17 cellular contexts compared by ENCODE assay signal in genomic region chr5:37991267-37991902, GRCh38.
"Had no signal": no experiment of that assay in that cellular context is flagged by ENCODE, and none has a peak within 500 bp of the region (broad histone marks: within the 10 kb centered on the region; RNA-seq: fewer than 3 reads in every experiment).

No MANE protein-coding gene starts in this region.

- H3K36me3 ChIP-seq: sigmoid colon, thoracic aorta had no signal

- H3K9me3 ChIP-seq: sigmoid colon, thoracic aorta had no signal

- ATAC-seq: esophagus mucosa had no signal

- H3K36me3 Mint-ChIP-seq: activated naive CD4-positive, alpha-beta T cell treated with anti-CD3 and anti-CD28 coated beads, Interleukin-2, amount 50 U/mL, for 24 hours; brain had no signal

- H3K4me3 ChIP-seq: sigmoid colon, thoracic aorta had no signal

- H3K27ac Mint-ChIP-seq: activated naive CD4-positive, alpha-beta T cell treated with anti-CD3 and anti-CD28 coated beads, Interleukin-2, amount 50 U/mL, for 24 hours; activated T-cell treated with anti-CD3 and anti-CD28 coated beads, Interleukin-2, amount 50 U/mL, for 24 hours; progenitor cell of endocrine pancreas; stimulated activated naive CD8-positive, alpha-beta T cell treated with anti-CD3 and anti-CD28 coated beads, Interleukin-15, Interleukin-2, amounts not matched to agents 100 ng/mL and 50 ng/mL, for 24 hours; T-helper 1 cell treated with Interleukin-12 subunit alpha and Interleukin-12 subunit beta and Interleukin-4 antibody, amounts not matched to agents 30 μg/mL and 1 μg/mL, for 36 hours had no signal

- H3K9me3 Mint-ChIP-seq: activated naive CD4-positive, alpha-beta T cell treated with anti-CD3 and anti-CD28 coated beads, Interleukin-2, amount 50 U/mL, for 24 hours; activated T-cell treated with anti-CD3 and anti-CD28 coated beads, Interleukin-2, amount 50 U/mL, for 24 hours; brain; stimulated activated naive CD8-positive, alpha-beta T cell treated with anti-CD3 and anti-CD28 coated beads, Interleukin-15, Interleukin-2, amounts not matched to agents 100 ng/mL and 50 ng/mL, for 24 hours; T-helper 1 cell treated with Interleukin-12 subunit alpha and Interleukin-12 subunit beta and Interleukin-4 antibody, amounts not matched to agents 30 μg/mL and 1 μg/mL, for 36 hours had no signal

- H3K27ac ChIP-seq: thoracic aorta had no signal

- H3K27me3 Mint-ChIP-seq: activated T-cell treated with anti-CD3 and anti-CD28 coated beads, Interleukin-2, amount 50 U/mL, for 24 hours; progenitor cell of endocrine pancreas; stimulated activated naive CD8-positive, alpha-beta T cell treated with anti-CD3 and anti-CD28 coated beads, Interleukin-15, Interleukin-2, amounts not matched to agents 100 ng/mL and 50 ng/mL, for 24 hours had no signal

- DNase-seq: activated CD4-positive, alpha-beta T cell treated with anti-CD3 and anti-CD28 coated beads, Interleukin-2, amount 50 U/mL, for 4 hours; activated CD4-positive, CD25-positive, alpha-beta regulatory T cell; activated effector memory CD4-positive, alpha-beta T cell treated with Interleukin-2 at 50 U/mL for 16 hours; activated T-cell treated with anti-CD3 and anti-CD28 coated beads, Interleukin-2, amount 50 U/mL, for 24 hours; amygdala; cerebellar nuclear complex; midbrain; occipital lobe; sigmoid colon; stimulated activated CD4-positive, alpha-beta T cell treated with anti-CD3 and anti-CD28 coated beads, Interleukin-12 subunit alpha, Interleukin-12 subunit beta, amount 100 ng/mL, for 4 hours had no signal

- H3K27me3 ChIP-seq: sigmoid colon had no signal

- H3K4me1 Mint-ChIP-seq: activated naive CD4-positive, alpha-beta T cell treated with anti-CD3 and anti-CD28 coated beads, Interleukin-2, amount 50 U/mL, for 24 hours had no signal

- H3K4me3 Mint-ChIP-seq: activated naive CD4-positive, alpha-beta T cell treated with anti-CD3 and anti-CD28 coated beads, Interleukin-2, amount 50 U/mL, for 24 hours; activated T-cell treated with anti-CD3 and anti-CD28 coated beads, Interleukin-2, amount 50 U/mL, for 24 hours; brain; stimulated activated naive CD8-positive, alpha-beta T cell treated with anti-CD3 and anti-CD28 coated beads, Interleukin-15, Interleukin-2, amounts not matched to agents 100 ng/mL and 50 ng/mL, for 24 hours; T-helper 1 cell treated with Interleukin-12 subunit alpha and Interleukin-12 subunit beta and Interleukin-4 antibody, amounts not matched to agents 30 μg/mL and 1 μg/mL, for 36 hours had no signal
